Comparison of ENCODE assay signal across 8 cellular contexts in genomic region chrX:93673869-93674271, GRCh38. TPM values are rescaled to one million over a fixed set of nuclear protein-coding genes. Genes with fewer than 3 reads are reported as not detected.
DNase-seq lines count a peak whose midpoint lies in the region; ATAC-seq and TF ChIP-seq lines count a peak whose summit lies in the region.

TSS of gene FAM133A (plus strand) at chrX:93674206. CDS start at chrX:93709420, 35,214 bp downstream.

- peak within 1 kb of the TSS; percentile 84 for H2AFZ ChIP-seq in fibroblast of lung (ENCODE audit: low read length)
- H2AFZ ChIP-seq in neuronal stem cell (ENCODE audit: low read length), result peak within 1 kb of the TSS; percentile 98

- no peaks in the 10 kb centered on the region for H3K27me3 Mint-ChIP-seq in T-helper 17 cell

- WGBS in neuronal stem cell (ENCODE audit: extremely low coverage in 2 of 2, insufficient read length in 2 of 2, insufficient replicate concordance in 1 of 2), 2 donors, result no CpG with 5 or more reads among the region's 11 CpGs

- no peak for TF ChIP-seq CTCF in fibroblast of lung (conservative IDR thresholded peaks at IDR 0.05 in 1 of 2, IDR thresholded peaks at IDR 0.05 in 1 of 2; ENCODE audit: low read depth in 1 of 2, low read length in 2 of 2)

- H2BK120ac ChIP-seq in neuronal stem cell (ENCODE audit: low read depth, low read length), result no peak within 1 kb of the TSS

- no peaks in the 10 kb centered on the region for H3K79me1 ChIP-seq in neuronal stem cell (ENCODE audit: low read depth, low read length)

- peak within 1 kb of the TSS; percentile 25 for H3K23ac ChIP-seq in neuronal stem cell (ENCODE audit: low read depth, low read length, poor library complexity)

- H3K36me3 ChIP-seq in fibroblast of lung (ENCODE audit: control insufficient read depth, insufficient read depth, low read length) (no peaks in the 10 kb centered on the region), neuronal stem cell (replicated peaks in 1 of 2; ENCODE audit: control insufficient read depth in 2 of 2, insufficient read depth in 2 of 2, low read length in 2 of 2) (no peaks in the 10 kb centered on the region)

- H3K4me3 Mint-ChIP-seq in T-helper 17 cell, result peak within 1 kb of the TSS; percentile 94

- no peaks in the 10 kb centered on the region for H3K9me3 ChIP-seq in T-helper 17 cell (ENCODE audit: control insufficient read depth, low read length, poor library complexity, severe bottlenecking)
- H3K9me3 ChIP-seq in fibroblast of lung (ENCODE audit: control insufficient read depth, insufficient read depth, low read depth, low read length), result no peaks in the 10 kb centered on the region
- no peaks in the 10 kb centered on the region for H3K9me3 ChIP-seq in neuronal stem cell (replicated peaks in 1 of 2; ENCODE audit: control insufficient read depth in 2 of 2, insufficient read depth in 1 of 2, low read depth in 1 of 2, low read length in 2 of 2)

- no peak within 1 kb of the TSS for H3K4ac ChIP-seq in neuronal stem cell (ENCODE audit: low read length)

- peak within 1 kb of the TSS; percentile 93 for H3K27ac Mint-ChIP-seq in T-helper 17 cell

- H4K8ac ChIP-seq in neuronal stem cell (ENCODE audit: low read depth, low read length), result no peak within 1 kb of the TSS

- H3K4me3 ChIP-seq in fibroblast of lung (replicated peaks in 1 of 4; ENCODE audit: control extremely low read depth in 1 of 4, insufficient read depth in 1 of 4, low read depth in 3 of 4, low read length in 4 of 4) (peak within 1 kb of the TSS; percentile 38 to 67 (median 54)), neuronal stem cell (ENCODE audit: low read length in 2 of 2) (peak within 1 kb of the TSS; percentile 63 to 97)

- no peak within 1 kb of the TSS for H3K14ac ChIP-seq in neuronal stem cell (ENCODE audit: low read length)

- H3K79me2 ChIP-seq in fibroblast of lung (ENCODE audit: control insufficient read depth, insufficient read depth, low read length), result no peaks in the 10 kb centered on the region

- H2AK5ac ChIP-seq in neuronal stem cell (ENCODE audit: low read depth, low read length), result no peak within 1 kb of the TSS

- no peaks in the 10 kb centered on the region for H3K36me3 Mint-ChIP-seq in T-helper 17 cell (ENCODE audit: low read depth)

- H3K27ac ChIP-seq in fibroblast of lung (ENCODE audit: insufficient read depth, low read length) (peak within 1 kb of the TSS; percentile 54), neuronal stem cell (replicated peaks; ENCODE audit: low read length) (peak within 1 kb of the TSS; percentile 79)

- H3K9ac ChIP-seq in fibroblast of lung (ENCODE audit: insufficient read depth, low read length) (peak within 1 kb of the TSS; percentile 44), neuronal stem cell (ENCODE audit: low read depth, low read length, poor library complexity) (peak within 1 kb of the TSS; percentile 93)

- no peak for DNase-seq in Right ventricle myocardium inferior (ENCODE audit: missing footprints)
- no peak for DNase-seq in cardiac septum (ENCODE audit: low spot score)
- no peak for DNase-seq in T-helper 17 cell
- peak; percentile 6 to 73 for DNase-seq in fibroblast of lung (ENCODE audit: low read depth in 2 of 2)
- DNase-seq in neuronal stem cell (ENCODE audit: low spot score), result no peak
- DNase-seq in GM19238 (ENCODE audit: insufficient read length, low spot score), result no peak
- DNase-seq in stimulated activated CD4-positive, alpha-beta T cell treated with anti-CD3 and anti-CD28 coated beads, Interleukin-2, amount 100 ng/mL, for 48 hours, result no peak
- no peak for DNase-seq in activated CD4-positive, CD25-positive, alpha-beta regulatory T cell (lab: John Stamatoyannopoulos, UW)

- H4K91ac ChIP-seq in neuronal stem cell (ENCODE audit: low read depth, low read length, poor library complexity), result no peak within 1 kb of the TSS

- intact Hi-C loops in Right ventricle myocardium inferior (cut with DNase I) (no loop called here), cardiac septum (cut with DNase I) (no loop called here)

- peaks cover 15% of the 10 kb centered on the region for H3K4me1 Mint-ChIP-seq in T-helper 17 cell

- H3K4me2 ChIP-seq in fibroblast of lung (ENCODE audit: extremely low read depth, insufficient read depth, low read length) (peak within 1 kb of the TSS; percentile 71), neuronal stem cell (ENCODE audit: insufficient read depth, low read length, poor library complexity, severe bottlenecking) (peak within 1 kb of the TSS; percentile 57)

- H4K20me1 ChIP-seq in fibroblast of lung (ENCODE audit: control insufficient read depth, extremely low read depth, insufficient read depth, low read length), result no peaks in the 10 kb centered on the region

- H2BK12ac ChIP-seq in neuronal stem cell (ENCODE audit: low read length), result no peak within 1 kb of the TSS

- ATAC-seq in Right ventricle myocardium inferior (peak; percentile 37), T-helper 17 cell (peak; percentile 19)

- no peak within 1 kb of the TSS for H2BK5ac ChIP-seq in neuronal stem cell (ENCODE audit: low read length)

- no peak within 1 kb of the TSS for H2BK15ac ChIP-seq in neuronal stem cell (ENCODE audit: low read length)

- no peaks in the 10 kb centered on the region for H3K27me3 ChIP-seq in fibroblast of lung (ENCODE audit: control insufficient read depth, insufficient read depth, low read length)
- no peaks in the 10 kb centered on the region for H3K27me3 ChIP-seq in neuronal stem cell (ENCODE audit: control insufficient read depth in 3 of 3, insufficient read depth in 3 of 3, low read depth in 1 of 3, low read length in 3 of 3)

- no peaks in the 10 kb centered on the region for H3K4me1 ChIP-seq in fibroblast of lung (ENCODE audit: control insufficient read depth, extremely low read depth, insufficient read depth, low read length)
- H3K4me1 ChIP-seq in neuronal stem cell (ENCODE audit: control insufficient read depth in 2 of 2, insufficient read depth in 1 of 2, low read depth in 1 of 2, low read length in 2 of 2), result no peaks in the 10 kb centered on the region

- peak within 1 kb of the TSS; percentile 89 for H3K18ac ChIP-seq in neuronal stem cell (ENCODE audit: low read length)

RNA-seq across cellular contexts. Expression of gene FAM133A, which starts in this region (rescaled TPM):
- total RNA-seq in Right ventricle myocardium inferior, result not detected
- total RNA-seq in cardiac septum, result 0.40 TPM
- not detected for total RNA-seq in T-helper 17 cell
- total RNA-seq in fibroblast of lung, result 0.17 TPM in 1 of 2 replicates, not detected in the other
- polyA plus RNA-seq in fibroblast of lung, result 0.03 and 0.06 TPM in 2 replicates
- 0.06 TPM in 1 of 2 replicates, not detected in the other for polyA plus RNA-seq in fibroblast of lung (2012)
- polyA minus RNA-seq in fibroblast of lung (ENCODE audit: low replicate concordance), result not detected in 2 replicates
- 1.2 TPM for polyA plus RNA-seq in neuronal stem cell (2013, experiment 1 of 2)
- 1.3 TPM for polyA plus RNA-seq in neuronal stem cell (2013, experiment 2 of 2)

Comparison
In these comparisons a context has a peak if more than half of its experiments do, and no peak if none do; other contexts are left out.
1. Peak in ATAC-seq in Right ventricle myocardium inferior; RNA of the gene not detected or under 1 TPM.
2. Peak in ATAC-seq in T-helper 17 cell; RNA of the gene not detected or under 1 TPM.
3. Peak in DNase-seq, H3K4me3 ChIP-seq, H3K27ac ChIP-seq, H3K9ac ChIP-seq and H3K4me2 ChIP-seq in fibroblast of lung; RNA of the gene not detected or under 1 TPM.